ENCODE assay signal across 8 cellular contexts in the genomic region with DNA sequence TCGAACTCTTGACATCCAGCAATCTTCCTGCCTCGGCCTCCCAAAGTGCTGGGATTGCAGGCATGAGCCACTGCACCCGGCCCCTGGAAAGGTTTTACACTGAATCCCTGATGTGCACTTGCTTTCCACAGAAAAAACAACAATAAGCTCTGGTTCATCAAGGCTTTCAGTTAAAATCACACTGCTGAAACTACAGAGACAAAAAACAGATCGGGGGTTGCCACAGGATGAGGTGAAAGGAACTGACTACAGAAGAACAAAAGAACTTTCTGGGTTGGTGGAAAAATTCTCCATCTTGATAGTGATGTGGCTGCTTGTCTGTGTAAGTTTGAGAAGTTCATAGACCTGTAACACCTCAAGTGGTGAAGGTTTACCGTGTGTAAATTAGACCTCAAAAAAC. TPM values are rescaled to one million over a fixed set of nuclear protein-coding genes. Genes with fewer than 3 reads are reported as not detected.
DNase-seq lines count a peak whose midpoint lies in the region; ATAC-seq and TF ChIP-seq lines count a peak whose summit lies in the region.

No MANE protein-coding gene starts in this region.

- H3K4me1 ChIP-seq in BLaER1 treated with 17β-estradiol and CSF1 and Interleukin-3, amounts not matched to agents 10 nM and 100 nM: peaks cover 73 to 80% (median 77%) of the 10 kb centered on the region in 10 experiments
- H3K4me1 ChIP-seq in adipocyte (ENCODE audit: control insufficient read depth, insufficient read depth, low read length) (peaks cover 37% of the 10 kb centered on the region), mesodermal cell (ENCODE audit: control insufficient read depth, insufficient read depth, low read length, poor library complexity, severe bottlenecking) (peaks cover 39% of the 10 kb centered on the region)

- H3K27me3 ChIP-seq in BLaER1 treated with 17β-estradiol and CSF1 and Interleukin-3, amounts not matched to agents 10 nM and 100 nM: no peaks in the 10 kb centered on the region
- no peaks in the 10 kb centered on the region for H3K27me3 ChIP-seq in adipocyte (replicated peaks; ENCODE audit: control insufficient read depth, insufficient read depth, low read length)

- H3K4me2 ChIP-seq in BLaER1 treated with 17β-estradiol and CSF1 and Interleukin-3, amounts not matched to agents 10 nM and 100 nM: peak overlapping the region; percentile 82 to 100 (median 98)

- no peak for TF ChIP-seq CTCF in RWPE1 (conservative IDR thresholded peaks at IDR 0.05; ENCODE audit: low read depth)

- POLR2A ChIA-PET in RWPE1 (lab: Yijun Ruan, JAX; ENCODE audit: low non-redundant PET): no interaction called here

- peak overlapping the region; percentile 90 to 100 (median 96); a peak in 21 of 22 replicates for H3K27ac ChIP-seq in BLaER1 treated with 17β-estradiol and CSF1 and Interleukin-3, amounts not matched to agents 10 nM and 100 nM
- peak overlapping the region; percentile 83; the same call in 1 of the 2 replicates for H3K27ac ChIP-seq in RWPE1
- peak overlapping the region; percentile 3 for H3K27ac ChIP-seq in mesodermal cell (ENCODE audit: low read depth, low read length, severe bottlenecking)

- ATAC-seq in GM18867 (IDR thresholded peaks at IDR 0.05; ENCODE audit: unreplicated experiment) (no peak), HG03039 (IDR thresholded peaks at IDR 0.05; ENCODE audit: unreplicated experiment) (no peak)

- 84 to 89% methylated on average over 4 of the region's 5 CpGs for WGBS in mesodermal cell (ENCODE audit: insufficient coverage in 2 of 2), 2 experiments

- H3K9ac ChIP-seq in BLaER1 treated with 17β-estradiol and CSF1 and Interleukin-3, amounts not matched to agents 10 nM and 100 nM: peak overlapping the region; percentile 89 to 99 (median 96)
- peak overlapping the region; percentile 92 for H3K9ac ChIP-seq in adipocyte (ENCODE audit: low read length)

- H3K36me3 ChIP-seq in BLaER1 treated with 17β-estradiol and CSF1 and Interleukin-3, amounts not matched to agents 10 nM and 100 nM: peaks cover 26 to 46% (median 39%) of the 10 kb centered on the region in 11 experiments
- peaks cover 19% of the 10 kb centered on the region for H3K36me3 ChIP-seq in adipocyte (ENCODE audit: control insufficient read depth, insufficient read depth, low read length, severe bottlenecking)
- H3K36me3 ChIP-seq in mesodermal cell (ENCODE audit: control insufficient read depth, insufficient read depth, low read length): peaks cover 30% of the 10 kb centered on the region

- no peaks in the 10 kb centered on the region for H3K9me3 ChIP-seq in BLaER1 treated with 17β-estradiol and CSF1 and Interleukin-3, amounts not matched to agents 10 nM and 100 nM (replicated peaks in 1 of 11)
- H3K9me3 ChIP-seq in adipocyte (ENCODE audit: control insufficient read depth, low read length): no peaks in the 10 kb centered on the region
- no peaks in the 10 kb centered on the region for H3K9me3 ChIP-seq in mesodermal cell (ENCODE audit: control insufficient read depth, low read length)

- DNase-seq in RWPE1 (ENCODE audit: low spot score) (no peak), adipocyte (ENCODE audit: low read depth) (no peak), RKO (ENCODE audit: low spot score) (no peak), mucosa of gallbladder (ENCODE audit: low spot score) (no peak)

- peaks cover 18 to 78% (median 33%) of the 10 kb centered on the region in 11 experiments; a peak in 21 of 22 replicates for H4K20me1 ChIP-seq in BLaER1 treated with 17β-estradiol and CSF1 and Interleukin-3, amounts not matched to agents 10 nM and 100 nM

- CTCF ChIA-PET in RWPE1 (lab: Yijun Ruan, JAX): no interaction called here

- H3K4me3 ChIP-seq in BLaER1 treated with 17β-estradiol and CSF1 and Interleukin-3, amounts not matched to agents 10 nM and 100 nM: peak overlapping the region; percentile 78 to 92 (median 90)
- H3K4me3 ChIP-seq in adipocyte (ENCODE audit: low read length): no peak overlapping the region
- peak overlapping the region; percentile 85 for H3K4me3 ChIP-seq in mesodermal cell (ENCODE audit: extremely low read depth, insufficient read depth, low read length, poor library complexity, severe bottlenecking)

RNA-seq across cellular contexts. Expression of a gene that starts 2.9 kb away (rescaled TPM):
- 21.7 TPM for polyA plus RNA-seq in mesodermal cell (2013, experiment 1 of 2)
- 14.1 TPM for polyA plus RNA-seq in mesodermal cell (2013, experiment 2 of 2)
- total RNA-seq in mucosa of gallbladder: 36.2 TPM

RNA-seq across cellular contexts. Expression of a gene that starts 42.1 kb away (rescaled TPM):
- polyA plus RNA-seq in mesodermal cell (2013, experiment 1 of 2): 31.3 TPM
- 25.1 TPM for polyA plus RNA-seq in mesodermal cell (2013, experiment 2 of 2)
- 23.6 TPM for total RNA-seq in mucosa of gallbladder

RNA-seq across cellular contexts. Expression of a gene that starts 58.2 kb away (rescaled TPM):
- polyA plus RNA-seq in mesodermal cell (2013, experiment 1 of 2): not detected
- polyA plus RNA-seq in mesodermal cell (2013, experiment 2 of 2): not detected
- total RNA-seq in mucosa of gallbladder: not detected

Comparison
In these comparisons a context has a peak if more than half of its experiments do, and no peak if none do; other contexts are left out.
1. H3K27ac ChIP-seq: peak in every context shown above with its lines; median percentile 96 in BLaER1 treated with 17β-estradiol and CSF1 and Interleukin-3, amounts not matched to agents 10 nM and 100 nM; 83 in RWPE1; 3 in mesodermal cell.